In genomic region chr12:129847063-129847462, GRCh38 we compare ENCODE assay signal across 22 cellular contexts.
DNase-seq lines count a peak whose midpoint lies in the region; ATAC-seq and TF ChIP-seq lines count a peak whose summit lies in the region.
"Had no signal": no experiment of that assay in that cellular context is flagged by ENCODE, and none has a peak within 500 bp of the region (broad histone marks: within the 10 kb centered on the region; RNA-seq: fewer than 3 reads in every experiment).

No MANE protein-coding gene starts in this region.

- CTCF ChIA-PET in RWPE1 (lab: Yijun Ruan, JAX) = no interaction called here

- peak; percentile 11 for DNase-seq in adipocyte (ENCODE audit: low read depth)
- DNase-seq in astrocyte of the hippocampus (ENCODE audit: low read depth, low spot score) = peak; percentile 59
- DNase-seq in skeletal muscle cell (ENCODE audit: low read depth) = peak; percentile 8
- DNase-seq in RWPE1 (ENCODE audit: low spot score) = no peak
- DNase-seq in CD1c-positive myeloid dendritic cell (ENCODE audit: extremely low spot score) = no peak
- DNase-seq: 8988T; ACHN; BE2C; C1 segment of cervical spinal cord; Caco-2; Calu3; CD4-positive, alpha-beta T cell; CD8-positive, alpha-beta T cell; DMS153; DMS53; DMS79; DND-41; EL; GDM1 had no signal

- no peak for TF ChIP-seq CTCF in RWPE1 (conservative IDR thresholded peaks at IDR 0.05; ENCODE audit: low read depth)

- H3K4me3 ChIP-seq in adipocyte (ENCODE audit: low read length) (no peak overlapping the region), skeletal muscle cell (ENCODE audit: low read depth, low read length) (no peak overlapping the region)
- H3K4me3 ChIP-seq: BLaER1, GM12878 had no signal

- no peaks in the 10 kb centered on the region for H3K4me1 ChIP-seq in adipocyte (ENCODE audit: control insufficient read depth, insufficient read depth, low read length)
- H3K4me1 ChIP-seq: BE2C, BLaER1, Caco-2 had no signal

- H3K36me3 ChIP-seq in adipocyte (ENCODE audit: control insufficient read depth, insufficient read depth, low read length, severe bottlenecking) = no peaks in the 10 kb centered on the region
- H3K36me3 ChIP-seq: BE2C, BLaER1 had no signal

- H3K27ac ChIP-seq in RWPE1 = no peak overlapping the region
- H3K27ac ChIP-seq: BLaER1 had no signal

- H3K9me3 ChIP-seq in adipocyte (ENCODE audit: control insufficient read depth, low read length) = no peaks in the 10 kb centered on the region
- H3K9me3 ChIP-seq: BE2C, BLaER1, Caco-2 had no signal

- H3K9ac ChIP-seq in adipocyte (ENCODE audit: low read length) = no peak overlapping the region
- H3K9ac ChIP-seq: BLaER1 had no signal

- POLR2A ChIA-PET in RWPE1 (lab: Yijun Ruan, JAX; ENCODE audit: low non-redundant PET) = no interaction called here

- no peaks in the 10 kb centered on the region for H3K27me3 ChIP-seq in adipocyte (replicated peaks; ENCODE audit: control insufficient read depth, insufficient read depth, low read length)
- H3K27me3 ChIP-seq: BE2C, BLaER1 had no signal

- ATAC-seq in GM19452 (IDR thresholded peaks at IDR 0.05; ENCODE audit: unreplicated experiment) = no peak
- ATAC-seq: CD8-positive, alpha-beta T cell; GM12878 had no signal

Comparison
In these comparisons a context has a peak if more than half of its experiments do, and no peak if none do; other contexts are left out.
1. DNase-seq: peak in adipocyte (single experiment), astrocyte of the hippocampus (single experiment) and skeletal muscle cell (single experiment); none in RWPE1 (single experiment) and CD1c-positive myeloid dendritic cell (single experiment).